In the genomic region with DNA sequence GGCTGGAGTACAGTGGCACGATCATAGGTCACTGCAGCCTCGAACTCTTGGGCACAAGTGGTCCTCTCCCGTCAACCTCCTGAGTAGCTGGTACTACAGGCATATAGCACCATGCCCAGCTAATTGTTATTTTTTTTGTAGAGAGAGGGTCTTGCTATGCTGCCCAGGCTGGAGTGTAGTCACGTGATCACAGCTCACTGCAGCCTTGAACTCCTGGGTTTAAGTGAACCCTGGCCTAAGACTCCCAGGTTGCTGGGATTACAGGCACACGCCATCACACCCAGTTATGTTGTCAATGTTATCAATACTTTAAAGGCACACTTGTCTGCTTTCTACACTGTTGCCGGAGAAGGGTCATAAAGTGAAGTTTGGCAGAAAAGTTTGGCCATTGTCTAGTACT, we compare ENCODE assay signal across 2 cellular contexts.
A peak's percentile ranks its signal among the peaks of the same experiment; 100 is the strongest.
TF ChIP-seq lines count a peak whose summit lies in the region.

No MANE protein-coding gene starts in this region.

TF ChIP-seq in HepG2, 621 proteins besides CTCF, POLR2A, EP300 and RAD21:
- TF ChIP-seq MYC (CRISPR knock-in tag; IDR thresholded peaks at IDR 0.05; ENCODE audit: borderline replicate concordance) (no peak), ZNF121 (CRISPR knock-in tag; IDR thresholded peaks at IDR 0.05) (peak; percentile 97), ZNF350 (CRISPR knock-in tag; IDR thresholded peaks at IDR 0.05; ENCODE audit: borderline replicate concordance, low read depth) (no peak), RBM22 (optimal IDR thresholded peaks at IDR 0.05; ENCODE audit: low read length) (peak; percentile 52)
- TF ChIP-seq, protein P1, sequence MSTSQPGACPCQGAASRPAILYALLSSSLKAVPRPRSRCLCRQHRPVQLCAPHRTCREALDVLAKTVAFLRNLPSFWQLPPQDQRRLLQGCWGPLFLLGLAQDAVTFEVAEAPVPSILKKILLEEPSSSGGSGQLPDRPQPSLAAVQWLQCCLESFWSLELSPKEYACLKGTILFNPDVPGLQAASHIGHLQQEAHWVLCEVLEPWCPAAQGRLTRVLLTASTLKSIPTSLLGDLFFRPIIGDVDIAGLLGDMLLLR (CRISPR knock-in tag; IDR thresholded peaks at IDR 0.05) = no peak

TF ChIP-seq in WTC11, 78 proteins besides CTCF, POLR2A, EP300 and RAD21:
- TF ChIP-seq PRDM15 (CRISPR knock-in tag; IDR thresholded peaks at IDR 0.05) (no peak), ARID4B (CRISPR knock-in tag; IDR thresholded peaks at IDR 0.05; ENCODE audit: borderline replicate concordance) (no peak), MYBL2 (CRISPR knock-in tag; IDR thresholded peaks at IDR 0.05) (no peak), ZNF121 (CRISPR knock-in tag; IDR thresholded peaks at IDR 0.05) (peak; percentile 77)
